In genomic region chr22:41094036-41094435, GRCh38 we compare ENCODE assay signal across 8 cellular contexts. TPM values are rescaled to one million over a fixed set of nuclear protein-coding genes. Genes with fewer than 3 reads are reported as not detected.
DNase-seq lines count a peak whose midpoint lies in the region; ATAC-seq and TF ChIP-seq lines count a peak whose summit lies in the region.

No MANE protein-coding gene starts in this region.

- peak overlapping the region; percentile 99 for H3K27ac ChIP-seq in CD4-positive, CD25-positive, alpha-beta regulatory T cell (ENCODE audit: insufficient read depth, low read length, poor library complexity, severe bottlenecking)
- peak overlapping the region; percentile 90 for H3K27ac ChIP-seq in osteoblast (ENCODE audit: low read depth, low read length)

- peaks cover 6% of the 10 kb centered on the region for H3K27me3 Mint-ChIP-seq in CD4-positive, CD25-positive, alpha-beta regulatory T cell

- peak overlapping the region; percentile 93 for H3K4me2 ChIP-seq in osteoblast (ENCODE audit: insufficient read depth, low read length)

- peaks cover 18 to 57% (median 40%) of the 10 kb centered on the region in 4 donors for H3K4me1 Mint-ChIP-seq in CD4-positive, CD25-positive, alpha-beta regulatory T cell

- H3K79me2 ChIP-seq in osteoblast (ENCODE audit: insufficient read depth, low read length) = peaks cover 72% of the 10 kb centered on the region

- TF ChIP-seq POLR2A in erythroblast (IDR thresholded peaks at IDR 0.05; ENCODE audit: low read length) = no peak

- no peak overlapping the region for H2AFZ ChIP-seq in osteoblast (ENCODE audit: low read length)

- peak overlapping the region; percentile 93 to 100 (median 96) for H3K4me3 Mint-ChIP-seq in CD4-positive, CD25-positive, alpha-beta regulatory T cell

- ATAC-seq in CD4-positive, CD25-positive, alpha-beta regulatory T cell (ENCODE audit: low read depth in 2 of 2) = no peak
- peak; percentile 28; the same call in 1 of the 3 replicates for ATAC-seq in SK-N-SH treated with all-trans-retinoic acid at 6 μM for 48 hours

- H3K4me1 ChIP-seq in CD4-positive, CD25-positive, alpha-beta regulatory T cell (ENCODE audit: control insufficient read depth, insufficient read depth, low read length, poor library complexity, severe bottlenecking) = peaks cover 62% of the 10 kb centered on the region
- H3K4me1 ChIP-seq in osteoblast (ENCODE audit: insufficient read depth, low read length) = peaks cover 35% of the 10 kb centered on the region

- peak overlapping the region; percentile 30 to 95 (median 94) for H3K27ac Mint-ChIP-seq in CD4-positive, CD25-positive, alpha-beta regulatory T cell

- H3K36me3 Mint-ChIP-seq in CD4-positive, CD25-positive, alpha-beta regulatory T cell = peaks cover 3% of the 10 kb centered on the region

- H3K27me3 ChIP-seq in CD4-positive, CD25-positive, alpha-beta regulatory T cell (ENCODE audit: control insufficient read depth, insufficient read depth, low read length) = no peaks in the 10 kb centered on the region
- H3K27me3 ChIP-seq in osteoblast (ENCODE audit: insufficient read depth, low read length) = no peaks in the 10 kb centered on the region

- H3K36me3 ChIP-seq in CD4-positive, CD25-positive, alpha-beta regulatory T cell (ENCODE audit: control insufficient read depth, insufficient read depth, low read length) = no peaks in the 10 kb centered on the region
- H3K36me3 ChIP-seq in osteoblast (ENCODE audit: insufficient read depth, low read length) = no peaks in the 10 kb centered on the region

- H3K4me3 ChIP-seq in CD4-positive, CD25-positive, alpha-beta regulatory T cell (ENCODE audit: low read depth, low read length) = peak overlapping the region; percentile 99
- H3K4me3 ChIP-seq in osteoblast (ENCODE audit: insufficient read depth, low read length) = peak overlapping the region; percentile 94

- peak in 1 of 3 donors; percentile 47 for DNase-seq in CD4-positive, CD25-positive, alpha-beta regulatory T cell
- peak; percentile 33 for DNase-seq in HCEC 1CT
- peak; percentile 59 to 73 for DNase-seq in erythroblast (lab: John Stamatoyannopoulos, UW)
- DNase-seq in osteoblast (ENCODE audit: insufficient read length, low spot score, missing footprints) = peak; percentile 77
- DNase-seq in NK-92 treated with Interleukin-12 subunit alpha and Interleukin-12 subunit beta, amount 100 ng/mL, for 24 hours (lab: John Stamatoyannopoulos, UW) = no peak
- DNase-seq in activated effector memory CD4-positive, alpha-beta T cell treated with Interleukin-2 at 50 U/mL for 16 hours = no peak
- no peak for DNase-seq in activated gamma-delta T cell (lab: John Stamatoyannopoulos, UW)

- H3K9me3 ChIP-seq in CD4-positive, CD25-positive, alpha-beta regulatory T cell (ENCODE audit: control insufficient read depth in 2 of 2, low read length in 2 of 2) = no peaks in the 10 kb centered on the region
- H3K9me3 ChIP-seq in osteoblast (ENCODE audit: low read depth, low read length) = no peaks in the 10 kb centered on the region

- H4K20me1 ChIP-seq in osteoblast (ENCODE audit: insufficient read depth, low read length) = peaks cover 42% of the 10 kb centered on the region

- peaks cover 0 to 2% (median 0%) of the 10 kb centered on the region in 7 donors for H3K9me3 Mint-ChIP-seq in CD4-positive, CD25-positive, alpha-beta regulatory T cell

- TF ChIP-seq CTCF in osteoblast (IDR thresholded peaks at IDR 0.05; ENCODE audit: extremely low read depth, low read depth, low read length) = no peak

TF ChIP-seq in SK-N-SH treated with all-trans-retinoic acid at 6 μM for 48 hours, 23 proteins besides CTCF, POLR2A, EP300 and RAD21 (continues in another document):
- TF ChIP-seq TCF4 (CRISPR knock-in tag; IDR thresholded peaks at IDR 0.05; ENCODE audit: borderline replicate concordance) (no peak), ZNF565 (CRISPR knock-in tag; conservative IDR thresholded peaks at IDR 0.05; ENCODE audit: low read depth) (no peak), ZNF8 (CRISPR knock-in tag; IDR thresholded peaks at IDR 0.05) (no peak), POU6F1 (CRISPR knock-in tag; IDR thresholded peaks at IDR 0.05; ENCODE audit: borderline replicate concordance, low read depth) (no peak), BACH2 (CRISPR knock-in tag; IDR thresholded peaks at IDR 0.05; ENCODE audit: borderline replicate concordance) (no peak), CSRNP3 (CRISPR knock-in tag; IDR thresholded peaks at IDR 0.05) (no peak), PPARA (CRISPR knock-in tag; IDR thresholded peaks at IDR 0.05; ENCODE audit: borderline replicate concordance) (no peak), ZFP30 (CRISPR knock-in tag; IDR thresholded peaks at IDR 0.05) (no peak), TOX (CRISPR knock-in tag; IDR thresholded peaks at IDR 0.05; ENCODE audit: borderline replicate concordance) (no peak), ARNTL (CRISPR knock-in tag; IDR thresholded peaks at IDR 0.05; ENCODE audit: borderline replicate concordance, low read depth) (no peak), OSR1 (CRISPR knock-in tag; IDR thresholded peaks at IDR 0.05) (no peak), RARB (CRISPR knock-in tag; IDR thresholded peaks at IDR 0.05) (no peak), ZC3H10 (CRISPR knock-in tag; IDR thresholded peaks at IDR 0.05) (no peak), SNAI2 (CRISPR knock-in tag; IDR thresholded peaks at IDR 0.05) (no peak), ZNF70 (CRISPR knock-in tag; IDR thresholded peaks at IDR 0.05) (no peak), CSDC2 (CRISPR knock-in tag; IDR thresholded peaks at IDR 0.05) (no peak), TSHZ2 (CRISPR knock-in tag; IDR thresholded peaks at IDR 0.05) (no peak), CREB5 (CRISPR knock-in tag; IDR thresholded peaks at IDR 0.05; ENCODE audit: low read depth) (no peak)

RNA-seq across cellular contexts. Expression of gene EP300, which starts 1.6 kb away (rescaled TPM):
- 177 TPM for total RNA-seq in CD4-positive, CD25-positive, alpha-beta regulatory T cell
- 10 to 100 TPM in 2 of 4 donors, 1 to 10 TPM in 2; 8.1 to 14.8 (median 10.7) TPM for polyA plus RNA-seq in CD4-positive, CD25-positive, alpha-beta regulatory T cell
- 67.7 and 71.0 TPM in 2 replicates for total RNA-seq in osteoblast

Comparison
In these comparisons a context has a peak if more than half of its experiments do, and no peak if none do; other contexts are left out.
1. DNase-seq: peak in HCEC 1CT (single experiment), erythroblast (2 of 2) and osteoblast (single experiment); none in NK-92 treated with Interleukin-12 subunit alpha and Interleukin-12 subunit beta, amount 100 ng/mL, for 24 hours (single experiment), activated effector memory CD4-positive, alpha-beta T cell treated with Interleukin-2 at 50 U/mL for 16 hours (single experiment) and activated gamma-delta T cell (single experiment).